ENCODE assay signal across 15 cellular contexts in the genomic region with DNA sequence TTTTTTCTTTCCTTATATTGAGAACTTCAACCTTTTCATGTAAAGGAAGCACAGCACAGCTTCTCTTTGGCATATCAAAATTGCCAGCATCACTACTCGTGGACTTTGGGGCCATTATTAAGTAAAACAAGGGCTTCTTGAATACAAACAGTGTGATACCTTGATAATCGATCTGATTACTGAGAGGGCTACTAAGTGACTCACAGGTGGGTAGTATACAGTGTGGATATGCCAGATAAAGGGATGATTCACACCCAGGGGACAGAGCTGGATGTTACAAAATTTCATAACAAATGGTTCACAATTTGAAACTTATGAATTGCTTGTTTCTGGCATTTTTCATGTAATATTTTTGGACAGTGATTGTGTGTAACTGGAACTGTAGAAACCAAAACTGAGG. TPM values are rescaled to one million over a fixed set of nuclear protein-coding genes. Genes with fewer than 3 reads are reported as not detected.
A peak's percentile ranks its signal among the peaks of the same experiment; 100 is the strongest.
DNase-seq lines count a peak whose midpoint lies in the region; ATAC-seq and TF ChIP-seq lines count a peak whose summit lies in the region.
"Had no signal": no experiment of that assay in that cellular context is flagged by ENCODE, and none has a peak within 500 bp of the region (broad histone marks: within the 10 kb centered on the region; RNA-seq: fewer than 3 reads in every experiment).

No MANE protein-coding gene starts in this region.

- H3K27ac ChIP-seq in SK-N-SH (ENCODE audit: low read depth in 2 of 2, low read length in 1 of 2) = no peak overlapping the region; a peak in 1 of 4 replicates

- H3K4me1 ChIP-seq in SK-N-SH (ENCODE audit: control insufficient read depth in 1 of 2, insufficient read depth in 2 of 2, low read depth in 1 of 2, low read length in 1 of 2) = peaks cover 0 to 3% of the 10 kb centered on the region in 2 experiments; a peak in 1 of 4 replicates
- H3K4me1 ChIP-seq in adipocyte (ENCODE audit: control insufficient read depth, insufficient read depth, low read length) = peaks cover 9% of the 10 kb centered on the region

- H3K9me3 ChIP-seq in SK-N-SH (peaks cover 6% of the 10 kb centered on the region; the same call in 1 of the 2 replicates), adipocyte (ENCODE audit: control insufficient read depth, low read length) (peaks cover 7% of the 10 kb centered on the region)

- no peak overlapping the region for H3K4me3 ChIP-seq in SK-N-SH (ENCODE audit: low read depth in 2 of 2, low read length in 1 of 2)
- H3K4me3 ChIP-seq in adipocyte (ENCODE audit: low read length) = peak overlapping the region; percentile 24

- peaks cover 82% of the 10 kb centered on the region for H3K79me2 ChIP-seq in SK-N-SH (ENCODE audit: insufficient read depth)

- no peak for DNase-seq in SK-N-SH
- peak; percentile 62 for DNase-seq in LHCN-M2 (ENCODE audit: low read depth)
- DNase-seq in adipocyte (ENCODE audit: low read depth) = peak; percentile 46
- no peak for DNase-seq in naive thymus-derived CD8-positive, alpha-beta T cell
- DNase-seq in CD14-positive monocyte (ENCODE audit: low spot score) = no peak
- DNase-seq in KG1 (lab: John Stamatoyannopoulos, UW) = no peak
- DNase-seq: DMS53, head of caudate nucleus, left colon, NCI-H1105 treated with DMSO at 0.1 percent for 48 hours, NCI-H524 treated with DMSO at 0.1 percent for 48 hours had no signal

- no peak for TF ChIP-seq EP300 in SK-N-SH (IDR thresholded peaks at IDR 0.05; ENCODE audit: borderline replicate concordance in 1 of 2, low read depth in 1 of 2, low read length in 1 of 2)

- peaks cover 11 to 70% (median 24%) of the 10 kb centered on the region in 3 donors for H3K36me3 Mint-ChIP-seq in naive thymus-derived CD8-positive, alpha-beta T cell
- peaks cover 42 to 60% of the 10 kb centered on the region in 2 donors for H3K36me3 Mint-ChIP-seq in CD14-positive monocyte

- H2AFZ ChIP-seq in SK-N-SH (ENCODE audit: low read depth) = no peak overlapping the region

- H4K20me1 ChIP-seq in SK-N-SH (ENCODE audit: insufficient read depth) = peaks cover 11% of the 10 kb centered on the region; the same call in 1 of the 2 replicates

- ATAC-seq in SK-N-SH treated with all-trans-retinoic acid at 6 μM for 48 hours (no peak; the same call in 2 of the 3 replicates), GM21526 (IDR thresholded peaks at IDR 0.05; ENCODE audit: low FRiP score, unreplicated experiment) (no peak)
- no peak for ATAC-seq in naive thymus-derived CD8-positive, alpha-beta T cell
- ATAC-seq: Right ventricle myocardium inferior had no signal

- H3K4me3 Mint-ChIP-seq in naive thymus-derived CD8-positive, alpha-beta T cell = peak overlapping the region in 3 of 10 donors; percentile 1 to 44 (median 39)
- no peak overlapping the region for H3K4me3 Mint-ChIP-seq in CD14-positive monocyte
- H3K4me3 Mint-ChIP-seq: neural crest cell had no signal

- TF ChIP-seq CTCF in SK-N-SH (IDR thresholded peaks at IDR 0.05) = no peak
- no peak for TF ChIP-seq CTCF in CD14-positive monocyte (IDR thresholded peaks at IDR 0.05)

- H3K27me3 ChIP-seq in SK-N-SH (ENCODE audit: insufficient read depth) (no peaks in the 10 kb centered on the region), adipocyte (replicated peaks; ENCODE audit: control insufficient read depth, insufficient read depth, low read length) (no peaks in the 10 kb centered on the region)

- peaks cover 11 to 44% of the 10 kb centered on the region in 2 experiments for H3K36me3 ChIP-seq in SK-N-SH (replicated peaks in 1 of 2; ENCODE audit: control insufficient read depth in 1 of 2, insufficient read depth in 2 of 2, low read length in 1 of 2)
- peaks cover 29% of the 10 kb centered on the region for H3K36me3 ChIP-seq in adipocyte (ENCODE audit: control insufficient read depth, insufficient read depth, low read length, severe bottlenecking)

- 62% methylated on average over 2 of the region's 2 CpGs for WGBS in SK-N-SH (ENCODE audit: low lambda C conversion rate)

- no peaks in the 10 kb centered on the region for H3K9me3 Mint-ChIP-seq in naive thymus-derived CD8-positive, alpha-beta T cell
- H3K9me3 Mint-ChIP-seq in CD14-positive monocyte = peaks cover 0 to 10% (median 0%) of the 10 kb centered on the region in 7 donors
- H3K9me3 Mint-ChIP-seq: neural crest cell had no signal

- POLR2A ChIA-PET in SK-N-SH (lab: Yijun Ruan, JAX) = no interaction called here
- POLR2A ChIA-PET in naive thymus-derived CD8-positive, alpha-beta T cell (lab: Charles Lee) = interaction anchor here (1.5 to 1.7 kb wide), 2 partner anchors 15 to 58 kb away, joined by 3 to 5 read pairs; no protein-coding TSS in a partner anchor

- no peaks in the 10 kb centered on the region for H3F3A ChIP-seq in SK-N-SH (replicated peaks; ENCODE audit: insufficient read depth)

- H3K27ac Mint-ChIP-seq in naive thymus-derived CD8-positive, alpha-beta T cell = peak overlapping the region in 9 of 10 donors; percentile 9 to 81 (median 69)
- H3K27ac Mint-ChIP-seq in CD14-positive monocyte = peak overlapping the region in 1 of 7 donors; percentile 76

- TF ChIP-seq RAD21 in SK-N-SH (IDR thresholded peaks at IDR 0.05; ENCODE audit: low read length) = no peak

- no peak overlapping the region for H3K4me2 ChIP-seq in SK-N-SH

- H3K9ac ChIP-seq in SK-N-SH = no peak overlapping the region
- H3K9ac ChIP-seq in adipocyte (ENCODE audit: low read length) = no peak overlapping the region

- no peaks in the 10 kb centered on the region for H3K9me2 ChIP-seq in SK-N-SH

- CTCF ChIA-PET in SK-N-SH (lab: Yijun Ruan, JAX) = interaction anchor here (0.6 kb wide), 1 partner anchor 81 kb away, joined by 3 read pairs; no protein-coding TSS in a partner anchor

- H3K4me1 Mint-ChIP-seq in naive thymus-derived CD8-positive, alpha-beta T cell = peaks cover 34 to 74% (median 61%) of the 10 kb centered on the region in 4 donors
- peaks cover 6% of the 10 kb centered on the region for H3K4me1 Mint-ChIP-seq in CD14-positive monocyte

- H3K27me3 Mint-ChIP-seq in naive thymus-derived CD8-positive, alpha-beta T cell = no peaks in the 10 kb centered on the region
- H3K27me3 Mint-ChIP-seq in CD14-positive monocyte (ENCODE audit: low read depth in 3 of 3) = no peaks in the 10 kb centered on the region

- intact Hi-C loops in CD14-positive monocyte (cut with micrococcal nuclease) = no loop called here

TF ChIP-seq in SK-N-SH, 30 proteins besides CTCF, POLR2A, EP300 and RAD21 (continues in another document):
- TF ChIP-seq RCOR1 (IDR thresholded peaks at IDR 0.05; ENCODE audit: low read length) = no peak

TF ChIP-seq in SK-N-SH treated with all-trans-retinoic acid at 6 μM for 48 hours, 23 proteins besides CTCF, POLR2A, EP300 and RAD21 (continues in another document):
- no peak for TF ChIP-seq ZNF565 (CRISPR knock-in tag; conservative IDR thresholded peaks at IDR 0.05; ENCODE audit: low read depth)
- no peak for TF ChIP-seq ZFP30 (CRISPR knock-in tag; IDR thresholded peaks at IDR 0.05)
- TF ChIP-seq TCF4 (CRISPR knock-in tag; IDR thresholded peaks at IDR 0.05; ENCODE audit: borderline replicate concordance) = no peak

RNA-seq across cellular contexts. Expression of gene HDAC1, which starts 15.4 kb away (rescaled TPM):
- polyA plus RNA-seq in SK-N-SH (2012; rRNA removed) = 172 and 226 TPM in 2 replicates
- polyA plus RNA-seq in SK-N-SH (2012; cell fraction: cytosol; rRNA removed) = 152 and 171 TPM in 2 replicates
- polyA plus RNA-seq in SK-N-SH (2012; cell fraction: nucleus; rRNA removed) = 246 and 333 TPM in 2 replicates
- total RNA-seq in LHCN-M2 (2014; rRNA removed) = 53.0 and 54.4 TPM in 2 replicates
- 65.2 TPM for polyA plus RNA-seq in LHCN-M2 (2012)
- 100 to 1,000 TPM; 154 to 156 TPM for total RNA-seq in naive thymus-derived CD8-positive, alpha-beta T cell
- 100 to 1,000 TPM; 171 to 202 (median 173) TPM for polyA plus RNA-seq in naive thymus-derived CD8-positive, alpha-beta T cell
- 10 to 100 TPM; 73.8 to 88.7 TPM for polyA plus RNA-seq in CD14-positive monocyte

RNA-seq across cellular contexts. Expression of gene MARCKSL1, which starts 28.7 kb away (rescaled TPM):
- polyA plus RNA-seq in SK-N-SH (2012; rRNA removed) (254 and 275 TPM in 2 replicates), CD14-positive monocyte (10 to 100 TPM; 13.9 to 40.3 TPM)
- polyA plus RNA-seq in SK-N-SH (2012; cell fraction: cytosol; rRNA removed) = 257 and 303 TPM in 2 replicates
- polyA plus RNA-seq in SK-N-SH (2012; cell fraction: nucleus; rRNA removed) = 94.4 and 121 TPM in 2 replicates
- total RNA-seq in LHCN-M2 (2014; rRNA removed) = 94.7 and 107 TPM in 2 replicates
- 85.0 TPM for polyA plus RNA-seq in LHCN-M2 (2012)
- total RNA-seq in naive thymus-derived CD8-positive, alpha-beta T cell = 10 to 100 TPM; 39.1 to 41.1 TPM
- 10 to 100 TPM; 37.8 to 81.4 (median 72.7) TPM for polyA plus RNA-seq in naive thymus-derived CD8-positive, alpha-beta T cell

RNA-seq across cellular contexts. Expression of gene FAM229A, which starts 55.0 kb away (rescaled TPM):
- polyA plus RNA-seq in SK-N-SH (2012; rRNA removed) = 8.0 and 10.0 TPM in 2 replicates
- polyA plus RNA-seq in SK-N-SH (2012; cell fraction: cytosol; rRNA removed) = 0.63 and 1.8 TPM in 2 replicates
- 114 and 147 TPM in 2 replicates for polyA plus RNA-seq in SK-N-SH (2012; cell fraction: nucleus; rRNA removed)
- total RNA-seq in LHCN-M2 (2014; rRNA removed) = 2.0 and 5.2 TPM in 2 replicates
- 1.1 TPM for polyA plus RNA-seq in LHCN-M2 (2012)
- total RNA-seq in naive thymus-derived CD8-positive, alpha-beta T cell = 10 to 100 TPM; 28.7 to 30.7 TPM
- polyA plus RNA-seq in naive thymus-derived CD8-positive, alpha-beta T cell = under 1 TPM; 0.06 to 0.47 (median 0.14) TPM
- not detected for polyA plus RNA-seq in CD14-positive monocyte

RNA-seq across cellular contexts. Expression of gene TSSK3, which starts 55.0 kb away (rescaled TPM):
- polyA plus RNA-seq in SK-N-SH (2012; rRNA removed) (0.28 and 0.86 TPM in 2 replicates), CD14-positive monocyte (1 to 10 TPM in 1 of 2 donors, under 1 TPM in 1; 0.35 to 1.1 TPM)
- polyA plus RNA-seq in SK-N-SH (2012; cell fraction: cytosol; rRNA removed) = 0.20 and 0.21 TPM in 2 replicates
- polyA plus RNA-seq in SK-N-SH (2012; cell fraction: nucleus; rRNA removed) = 5.2 and 5.6 TPM in 2 replicates
- total RNA-seq in LHCN-M2 (2014; rRNA removed) = 0.40 TPM in 1 of 2 replicates, not detected in the other
- 0.62 TPM for polyA plus RNA-seq in LHCN-M2 (2012)
- total RNA-seq in naive thymus-derived CD8-positive, alpha-beta T cell = 1 to 10 TPM; 2.9 to 3.7 TPM
- polyA plus RNA-seq in naive thymus-derived CD8-positive, alpha-beta T cell = 1 to 10 TPM in 2 of 3 donors, under 1 TPM in 1; 0.20 to 2.5 (median 2.0) TPM

RNA-seq across cellular contexts. Expression of gene LCK, which starts 56.2 kb away (rescaled TPM):
- not detected in 2 replicates for polyA plus RNA-seq in SK-N-SH (2012; rRNA removed)
- polyA plus RNA-seq in SK-N-SH (2012; cell fraction: cytosol; rRNA removed) = not detected in 2 replicates
- polyA plus RNA-seq in SK-N-SH (2012; cell fraction: nucleus; rRNA removed) = 0.04 TPM in 1 of 2 replicates, not detected in the other
- not detected in 2 replicates for total RNA-seq in LHCN-M2 (2014; rRNA removed)
- not detected for polyA plus RNA-seq in LHCN-M2 (2012)
- total RNA-seq in naive thymus-derived CD8-positive, alpha-beta T cell = 100 to 1,000 TPM; 509 to 515 TPM
- 1,000 to 10,000 TPM in 1 of 3 donors, 100 to 1,000 TPM in 2; 876 to 1,069 (median 952) TPM for polyA plus RNA-seq in naive thymus-derived CD8-positive, alpha-beta T cell
- 1 to 10 TPM; 1.7 to 2.2 TPM for polyA plus RNA-seq in CD14-positive monocyte
- total RNA-seq: neural crest cell had no signal

Comparison
In these comparisons a context has a peak if more than half of its experiments do, and no peak if none do; other contexts are left out.
1. DNase-seq: peak in LHCN-M2 (single experiment) and adipocyte (single experiment); none in SK-N-SH (single experiment), naive thymus-derived CD8-positive, alpha-beta T cell (0 of 10), CD14-positive monocyte (single experiment) and KG1 (single experiment).